14 cellular contexts compared by ENCODE assay signal in the genomic region with DNA sequence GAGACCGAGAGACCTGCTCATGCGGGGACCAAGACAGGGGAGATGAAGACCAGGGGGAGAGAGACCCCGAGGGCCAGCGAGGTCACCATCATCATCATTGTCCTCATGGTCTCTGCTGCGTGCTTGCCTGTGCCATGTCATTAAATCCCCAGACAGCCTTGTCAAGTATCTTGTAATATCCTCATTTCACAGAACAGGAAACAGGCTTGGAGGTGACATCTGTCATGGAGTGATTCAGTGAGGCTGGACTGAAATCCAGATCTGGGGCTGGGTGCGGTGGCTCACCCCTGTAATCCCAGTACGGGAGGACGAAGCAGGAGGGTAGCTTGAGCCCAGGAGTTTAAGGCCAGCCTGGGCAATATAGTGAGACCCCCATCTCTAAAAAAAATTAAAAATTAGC. TPM values are rescaled to one million over a fixed set of nuclear protein-coding genes. Genes with fewer than 3 reads are reported as not detected.
DNase-seq lines count a peak whose midpoint lies in the region; ATAC-seq and TF ChIP-seq lines count a peak whose summit lies in the region.
"Had no signal": no experiment of that assay in that cellular context is flagged by ENCODE, and none has a peak within 500 bp of the region (broad histone marks: within the 10 kb centered on the region; RNA-seq: fewer than 3 reads in every experiment).

No MANE protein-coding gene starts in this region.

- no peak overlapping the region for H3K4me2 ChIP-seq in osteoblast (ENCODE audit: insufficient read depth, low read length)

- no peak overlapping the region for H3K4me3 ChIP-seq in WERI-Rb-1 (ENCODE audit: low read depth, low read length)
- no peak overlapping the region for H3K4me3 ChIP-seq in osteoblast (ENCODE audit: insufficient read depth, low read length)
- no peak overlapping the region for H3K4me3 ChIP-seq in effector memory CD4-positive, alpha-beta T cell (ENCODE audit: insufficient read depth, low read depth, low read length, poor library complexity, severe bottlenecking)
- H3K4me3 ChIP-seq: cardiac muscle cell, SJSA1 had no signal

- H3K27me3 Mint-ChIP-seq in activated T-cell treated with anti-CD3 and anti-CD28 coated beads, Interleukin-2, amount 50 U/mL, for 72 hours (ENCODE audit: low read depth): peaks cover 6% of the 10 kb centered on the region

- no peaks in the 10 kb centered on the region for H3K9me3 Mint-ChIP-seq in activated T-cell treated with anti-CD3 and anti-CD28 coated beads, Interleukin-2, amount 50 U/mL, for 72 hours
- H3K9me3 Mint-ChIP-seq: naive B cell; stimulated activated naive B cell treated with anti-CD40 and anti-IgM and Interleukin-4, amounts not matched to agents 10 μg/mL and 1 μg/mL and 100 μg/mL, for 72 hours had no signal

- no peak overlapping the region for H2AFZ ChIP-seq in osteoblast (ENCODE audit: low read length)

- H3K79me2 ChIP-seq in osteoblast (ENCODE audit: insufficient read depth, low read length): no peaks in the 10 kb centered on the region

- H3K4me1 ChIP-seq in osteoblast (ENCODE audit: insufficient read depth, low read length): no peaks in the 10 kb centered on the region
- no peaks in the 10 kb centered on the region for H3K4me1 ChIP-seq in effector memory CD4-positive, alpha-beta T cell (ENCODE audit: control insufficient read depth, insufficient read depth, low read length, poor library complexity, severe bottlenecking)
- H3K4me1 ChIP-seq: SJSA1 had no signal

- H3K36me3 ChIP-seq in WERI-Rb-1 (no peaks in the 10 kb centered on the region), osteoblast (ENCODE audit: insufficient read depth, low read length) (no peaks in the 10 kb centered on the region)
- H3K36me3 ChIP-seq in effector memory CD4-positive, alpha-beta T cell (ENCODE audit: control insufficient read depth, insufficient read depth, low read length): no peaks in the 10 kb centered on the region
- H3K36me3 ChIP-seq: cardiac muscle cell, SJSA1 had no signal

- H3K9me3 ChIP-seq in WERI-Rb-1 (ENCODE audit: severe bottlenecking) (no peaks in the 10 kb centered on the region), osteoblast (ENCODE audit: low read depth, low read length) (no peaks in the 10 kb centered on the region)
- no peaks in the 10 kb centered on the region for H3K9me3 ChIP-seq in effector memory CD4-positive, alpha-beta T cell (ENCODE audit: control insufficient read depth, low read length)
- H3K9me3 ChIP-seq: SJSA1 had no signal

- H3K27ac ChIP-seq in WERI-Rb-1: no peak overlapping the region
- no peak overlapping the region for H3K27ac ChIP-seq in osteoblast (ENCODE audit: low read depth, low read length)
- H3K27ac ChIP-seq in effector memory CD4-positive, alpha-beta T cell (ENCODE audit: insufficient read depth, low read length, poor library complexity, severe bottlenecking): no peak overlapping the region
- H3K27ac ChIP-seq: cardiac muscle cell, SJSA1 had no signal

- H3K4me3 Mint-ChIP-seq in activated T-cell treated with anti-CD3 and anti-CD28 coated beads, Interleukin-2, amount 50 U/mL, for 72 hours: no peak overlapping the region
- H3K4me3 Mint-ChIP-seq: naive B cell; stimulated activated naive B cell treated with anti-CD40 and anti-IgM and Interleukin-4, amounts not matched to agents 10 μg/mL and 1 μg/mL and 100 μg/mL, for 72 hours had no signal

- TF ChIP-seq CTCF in WERI-Rb-1 (IDR thresholded peaks at IDR 0.05; ENCODE audit: low read depth, low read length) (no peak), osteoblast (IDR thresholded peaks at IDR 0.05; ENCODE audit: extremely low read depth, low read depth, low read length) (no peak)

- no peak overlapping the region for H3K27ac Mint-ChIP-seq in activated T-cell treated with anti-CD3 and anti-CD28 coated beads, Interleukin-2, amount 50 U/mL, for 72 hours
- H3K27ac Mint-ChIP-seq: naive B cell; stimulated activated naive B cell treated with anti-CD40 and anti-IgM and Interleukin-4, amounts not matched to agents 10 μg/mL and 1 μg/mL and 100 μg/mL, for 72 hours had no signal

- DNase-seq in activated T-cell treated with anti-CD3 and anti-CD28 coated beads, Interleukin-2, amount 50 U/mL, for 72 hours: no peak
- DNase-seq in activated T-cell treated with anti-CD3 and anti-CD28 coated beads for 4 hours (no peak), WERI-Rb-1 (peak; percentile 35), osteoblast (ENCODE audit: insufficient read length, low spot score, missing footprints) (peak; percentile 27)
- no peak for DNase-seq in effector memory CD4-positive, alpha-beta T cell
- DNase-seq: Calu3; left cardiac atrium; naive B cell; NCI-H146; stimulated activated CD4-positive, alpha-beta T cell treated with anti-CD3 and anti-CD28 coated beads, Interleukin-4, amount 100 ng/mL, for 1 hour; stimulated activated naive B cell treated with anti-CD40 and anti-IgM and Interleukin-4, amounts not matched to agents 10 μg/mL and 1 μg/mL and 100 μg/mL, for 72 hours had no signal

- no peaks in the 10 kb centered on the region for H3K4me1 Mint-ChIP-seq in activated T-cell treated with anti-CD3 and anti-CD28 coated beads, Interleukin-2, amount 50 U/mL, for 72 hours (ENCODE audit: low read depth)
- H3K4me1 Mint-ChIP-seq: naive B cell; stimulated activated naive B cell treated with anti-CD40 and anti-IgM and Interleukin-4, amounts not matched to agents 10 μg/mL and 1 μg/mL and 100 μg/mL, for 72 hours had no signal

- ATAC-seq in activated T-cell treated with anti-CD3 and anti-CD28 coated beads, Interleukin-2, amount 50 U/mL, for 72 hours (replicated peaks in 1 of 2): peak; percentile 39 to 59
- no peak for ATAC-seq in GM18868 (IDR thresholded peaks at IDR 0.05; ENCODE audit: unreplicated experiment)
- ATAC-seq: left cardiac atrium; stimulated activated naive B cell treated with anti-CD40 and anti-IgM and Interleukin-4, amounts not matched to agents 10 μg/mL and 1 μg/mL and 100 μg/mL, for 72 hours had no signal

- H3K36me3 Mint-ChIP-seq in activated T-cell treated with anti-CD3 and anti-CD28 coated beads, Interleukin-2, amount 50 U/mL, for 72 hours (ENCODE audit: insufficient read depth in 2 of 2): no peaks in the 10 kb centered on the region
- H3K36me3 Mint-ChIP-seq: naive B cell; stimulated activated naive B cell treated with anti-CD40 and anti-IgM and Interleukin-4, amounts not matched to agents 10 μg/mL and 1 μg/mL and 100 μg/mL, for 72 hours had no signal

- H4K20me1 ChIP-seq in osteoblast (ENCODE audit: insufficient read depth, low read length): no peaks in the 10 kb centered on the region

- H3K27me3 ChIP-seq in WERI-Rb-1 (ENCODE audit: insufficient read depth, low read depth, severe bottlenecking) (no peaks in the 10 kb centered on the region), osteoblast (ENCODE audit: insufficient read depth, low read length) (peaks cover 22% of the 10 kb centered on the region)
- no peaks in the 10 kb centered on the region for H3K27me3 ChIP-seq in effector memory CD4-positive, alpha-beta T cell (replicated peaks; ENCODE audit: control insufficient read depth, insufficient read depth, low read length, poor library complexity, severe bottlenecking)
- H3K27me3 ChIP-seq: cardiac muscle cell had no signal

RNA-seq across cellular contexts. Expression of a gene that starts 5.9 kb away (rescaled TPM):
- not detected for total RNA-seq in activated T-cell treated with anti-CD3 and anti-CD28 coated beads, Interleukin-2, amount 50 U/mL, for 72 hours
- not detected in 2 replicates for total RNA-seq in osteoblast
- total RNA-seq: Calu3, cardiac muscle cell, left cardiac atrium, SJSA1 had no signal

RNA-seq across cellular contexts. Expression of a gene that starts 18.0 kb away (rescaled TPM):
- 10 to 100 TPM in 1 of 2 donors, 1 to 10 TPM in 1; 9.2 to 10.9 TPM for total RNA-seq in activated T-cell treated with anti-CD3 and anti-CD28 coated beads, Interleukin-2, amount 50 U/mL, for 72 hours
- 2.1 and 3.3 TPM in 2 replicates for total RNA-seq in osteoblast

RNA-seq across cellular contexts. Expression of a gene that starts 34.5 kb away (rescaled TPM):
- total RNA-seq in activated T-cell treated with anti-CD3 and anti-CD28 coated beads, Interleukin-2, amount 50 U/mL, for 72 hours: 10 to 100 TPM; 16.3 to 19.9 TPM
- 28.6 and 35.8 TPM in 2 replicates for total RNA-seq in osteoblast

RNA-seq across cellular contexts. Expression of a gene that starts 53.2 kb away (rescaled TPM):
- under 1 TPM; 0.38 to 0.58 TPM for total RNA-seq in activated T-cell treated with anti-CD3 and anti-CD28 coated beads, Interleukin-2, amount 50 U/mL, for 72 hours
- not detected in 2 replicates for total RNA-seq in osteoblast
- total RNA-seq: Calu3, SJSA1 had no signal

RNA-seq across cellular contexts. Expression of a gene that starts 56.3 kb away (rescaled TPM):
- total RNA-seq in activated T-cell treated with anti-CD3 and anti-CD28 coated beads, Interleukin-2, amount 50 U/mL, for 72 hours: 1 to 10 TPM in 1 of 2 donors, under 1 TPM in 1; 0.88 to 1.6 TPM
- not detected in 2 replicates for total RNA-seq in osteoblast
- total RNA-seq: left cardiac atrium, SJSA1 had no signal

Comparison
In these comparisons a context has a peak if more than half of its experiments do, and no peak if none do; other contexts are left out.
1. DNase-seq: peak in WERI-Rb-1 (single experiment) and osteoblast (single experiment); none in activated T-cell treated with anti-CD3 and anti-CD28 coated beads, Interleukin-2, amount 50 U/mL, for 72 hours (0 of 2), activated T-cell treated with anti-CD3 and anti-CD28 coated beads for 4 hours (single experiment) and effector memory CD4-positive, alpha-beta T cell (0 of 3).